8 cellular contexts compared by ENCODE assay signal in genomic region chr1:35556494-35557117, GRCh38. TPM values are rescaled to one million over a fixed set of nuclear protein-coding genes. Genes with fewer than 3 reads are reported as not detected.
DNase-seq lines count a peak whose midpoint lies in the region; ATAC-seq and TF ChIP-seq lines count a peak whose summit lies in the region.

No MANE protein-coding gene starts in this region.

- H3K9ac ChIP-seq in endodermal cell (ENCODE audit: extremely low read depth, low read length, poor library complexity, severe bottlenecking), result peak overlapping the region; percentile 50

- H3K9me2 ChIP-seq in PC-9 (ENCODE audit: insufficient read depth), result no peaks in the 10 kb centered on the region

- CTCF ChIA-PET in PC-9 (lab: Charles Lee), result interaction anchor here (0.5 to 2.1 kb wide), 7 partner anchors 8 to 696 kb away, joined by 3 to 9 read pairs (median 6); no protein-coding TSS in a partner anchor

- H3K27ac ChIP-seq in PC-9 (peak overlapping the region; percentile 92; the same call in 1 of the 2 replicates), endodermal cell (ENCODE audit: low read depth, low read length) (no peak overlapping the region), ovary (peak overlapping the region; percentile 93 to 95)

- 4% methylated on average over 11 to 17 of the region's 17 CpGs for WGBS in endodermal cell (ENCODE audit: insufficient coverage in 1 of 2, insufficient read length in 1 of 2), 2 experiments
- WGBS in ovary, 3 donors, result 0 to 2% (median 1%) methylated on average over 17 of the region's 17 CpGs

- H3K9me3 ChIP-seq in PC-9 (ENCODE audit: insufficient read depth, low read depth), result no peaks in the 10 kb centered on the region
- H3K9me3 ChIP-seq in endodermal cell (ENCODE audit: control insufficient read depth, low read length), result no peaks in the 10 kb centered on the region
- no peaks in the 10 kb centered on the region for H3K9me3 ChIP-seq in ovary

- TF ChIP-seq POLR2A in ovary (IDR thresholded peaks at IDR 0.05), result no peak

- DNase-seq in NCI-H2171 treated with DMSO at 0.1 percent for 48 hours (lab: John Stamatoyannopoulos, UW) (peak; percentile 58), NCI-H2171 (lab: John Stamatoyannopoulos, UW) (no peak), PC-9 (no peak), endodermal cell (no peak), ovary (no peak), COR-L47 (lab: John Stamatoyannopoulos, UW) (no peak), GOT3 (lab: John Stamatoyannopoulos, UW) (no peak)

- H3K27me3 ChIP-seq in PC-9 (ENCODE audit: insufficient read depth, low read depth) (no peaks in the 10 kb centered on the region), endodermal cell (ENCODE audit: control insufficient read depth, insufficient read depth, low read length, poor library complexity, severe bottlenecking) (no peaks in the 10 kb centered on the region), ovary (no peaks in the 10 kb centered on the region)

- POLR2A ChIA-PET in PC-9 (lab: Charles Lee; ENCODE audit: unreplicated experiment), result interaction anchor here (0.6 to 0.7 kb wide), 3 partner anchors 51 to 292 kb away, joined by 3 to 4 read pairs (median 4); no protein-coding TSS in a partner anchor

- H4K20me1 ChIP-seq in PC-9 (ENCODE audit: insufficient read depth), result peaks cover 13% of the 10 kb centered on the region; the same call in 1 of the 2 replicates

- TSS peak; percentile 50 for BruUV-seq in PC-9 (replicated peaks; lab: Mats Ljungman, UMichigan)

- peaks cover 24% of the 10 kb centered on the region for H3K36me3 Mint-ChIP-seq in endodermal cell (ENCODE audit: low read depth)

- peak overlapping the region; percentile 82 for H3K4me2 ChIP-seq in PC-9

- peaks cover 10% of the 10 kb centered on the region for H3K4me1 ChIP-seq in PC-9 (replicated peaks; ENCODE audit: insufficient read depth)
- peaks cover 9% of the 10 kb centered on the region for H3K4me1 ChIP-seq in endodermal cell (ENCODE audit: control insufficient read depth, insufficient read depth, low read length)
- H3K4me1 ChIP-seq in ovary (ENCODE audit: insufficient read depth), result peaks cover 6% of the 10 kb centered on the region

- H2AFZ ChIP-seq in PC-9, result peak overlapping the region; percentile 84

- intact Hi-C loops in PC-9 (cut with micrococcal nuclease; ENCODE audit: unreplicated experiment), result loop anchor here (2.0 to 5.0 kb wide), 2 partner anchors 364 to 698 kb away; partner anchors contain the start of genes SFPQ and SMIM12
- intact Hi-C loops in ovary (cut with DNase I), result no loop called here

- TF ChIP-seq CTCF in PC-9 (conservative IDR thresholded peaks at IDR 0.05), result no peak
- no peak for TF ChIP-seq CTCF in endodermal cell (conservative IDR thresholded peaks at IDR 0.05)
- no peak for TF ChIP-seq CTCF in ovary (IDR thresholded peaks at IDR 0.05)

- no peak for TF ChIP-seq EP300 in ovary (IDR thresholded peaks at IDR 0.05)

- peaks cover 42% of the 10 kb centered on the region for H3K79me2 ChIP-seq in PC-9 (ENCODE audit: low read depth)

- no peak for ATAC-seq in HG02973 (IDR thresholded peaks at IDR 0.05; ENCODE audit: unreplicated experiment)

- no peaks in the 10 kb centered on the region for H3F3A ChIP-seq in PC-9 (ENCODE audit: insufficient read depth, low read depth)

- peak overlapping the region; percentile 64 for H3K4me3 ChIP-seq in PC-9
- peak overlapping the region; percentile 89 for H3K4me3 ChIP-seq in endodermal cell (ENCODE audit: low read length)
- H3K4me3 ChIP-seq in ovary, result peak overlapping the region; percentile 98

- H3K9me3 Mint-ChIP-seq in endodermal cell, result no peaks in the 10 kb centered on the region

- no peaks in the 10 kb centered on the region for H3K27me3 Mint-ChIP-seq in endodermal cell (ENCODE audit: insufficient read depth)

- H3K27ac Mint-ChIP-seq in endodermal cell, result peak overlapping the region; percentile 88

- H3K36me3 ChIP-seq in PC-9 (ENCODE audit: low read depth) (0 out of 2 replicates have a peak, but pooled peaks cover 13% of the 10 kb centered on the region), endodermal cell (ENCODE audit: control insufficient read depth, insufficient read depth, low read length) (peaks cover 33% of the 10 kb centered on the region), ovary (no peaks in the 10 kb centered on the region)

- peak overlapping the region; percentile 89 for H3K4me3 Mint-ChIP-seq in endodermal cell

- H3K4me1 Mint-ChIP-seq in endodermal cell, result peaks cover 35% of the 10 kb centered on the region

RNA-seq across cellular contexts. Expression of gene KIAA0319L, which starts 0.6 kb away (rescaled TPM):
- 69.1 and 72.0 TPM in 2 replicates for total RNA-seq in PC-9 (2021)
- total RNA-seq in endodermal cell, result 10 to 100 TPM; 68.4 to 77.6 TPM
- polyA plus RNA-seq in endodermal cell (2013, experiment 1 of 2), result 60.0 TPM
- polyA plus RNA-seq in endodermal cell (2013, experiment 2 of 2), result 50.1 TPM
- total RNA-seq in ovary, result 10 to 100 TPM; 32.5 to 66.7 (median 42.7) TPM
- 10 to 100 TPM; 18.2 to 78.3 TPM for polyA plus RNA-seq in ovary

RNA-seq across cellular contexts. Expression of gene NCDN, which starts 1.0 kb away (rescaled TPM):
- total RNA-seq in PC-9 (2021), result 26.6 and 28.0 TPM in 2 replicates
- 10 to 100 TPM; 25.3 to 33.4 TPM for total RNA-seq in endodermal cell
- polyA plus RNA-seq in endodermal cell (2013, experiment 1 of 2), result 17.1 TPM
- 15.9 TPM for polyA plus RNA-seq in endodermal cell (2013, experiment 2 of 2)
- total RNA-seq in ovary, result 10 to 100 TPM; 15.4 to 36.2 (median 28.2) TPM
- 10 to 100 TPM in 1 of 2 donors, 1 to 10 TPM in 1; 5.9 to 13.6 TPM for polyA plus RNA-seq in ovary

RNA-seq across cellular contexts. Expression of gene TFAP2E, which starts 16.5 kb away (rescaled TPM):
- total RNA-seq in PC-9 (2021), result 0.72 and 1.3 TPM in 2 replicates
- total RNA-seq in endodermal cell, result under 1 TPM; 0.62 to 0.66 TPM
- polyA plus RNA-seq in endodermal cell (2013, experiment 1 of 2), result 0.53 TPM
- 0.54 TPM for polyA plus RNA-seq in endodermal cell (2013, experiment 2 of 2)
- total RNA-seq in ovary, result 1 to 10 TPM in 4 of 7 donors, under 1 TPM in 3; 0.24 to 1.6 (median 1.3) TPM
- 1 to 10 TPM in 1 of 2 donors, under 1 TPM in 1; 0.67 to 1.1 TPM for polyA plus RNA-seq in ovary
